In genomic region chr3:32540899-32541298, GRCh38 we compare ENCODE assay signal across 16 cellular contexts. TPM values are rescaled to one million over a fixed set of nuclear protein-coding genes. Genes with fewer than 3 reads are reported as not detected.
DNase-seq lines count a peak whose midpoint lies in the region; ATAC-seq, FAIRE-seq and TF ChIP-seq lines count a peak whose summit lies in the region.
"Had no signal": no experiment of that assay in that cellular context is flagged by ENCODE, and none has a peak within 500 bp of the region (broad histone marks: within the 10 kb centered on the region; RNA-seq: fewer than 3 reads in every experiment).

No MANE protein-coding gene starts in this region.

- no peak overlapping the region for H3K9ac ChIP-seq in astrocyte (ENCODE audit: low read length)

- no peaks in the 10 kb centered on the region for H3K36me3 ChIP-seq in astrocyte (ENCODE audit: insufficient read depth, low read length)
- H3K36me3 ChIP-seq: BE2C had no signal

- CTCF ChIA-PET in A549 (lab: Yijun Ruan, JAX), result no interaction called here
- CTCF ChIA-PET in WTC11 (lab: Charles Lee), result no interaction called here

- H2AFZ ChIP-seq in astrocyte (ENCODE audit: low read depth, low read length), result no peak overlapping the region

- TF ChIP-seq EP300 in A549 (IDR thresholded peaks at IDR 0.05), result no peak

- no peaks in the 10 kb centered on the region for H3K9me3 Mint-ChIP-seq in astrocyte (ENCODE audit: unreplicated experiment)
- H3K9me3 Mint-ChIP-seq in mesothelial cell of epicardium, result no peaks in the 10 kb centered on the region
- no peaks in the 10 kb centered on the region for H3K9me3 Mint-ChIP-seq in HFFc6
- no peaks in the 10 kb centered on the region for H3K9me3 Mint-ChIP-seq in WTC11
- H3K9me3 Mint-ChIP-seq: CD4-positive, CD25-positive, alpha-beta regulatory T cell; CD8-positive, alpha-beta memory T cell; H9 had no signal

- POLR2A ChIA-PET in A549 (lab: Yijun Ruan, JAX) (no interaction called here), WTC11 (lab: Charles Lee) (no interaction called here)

- peak; percentile 54 for FAIRE-seq in A549 (lab: Jason Lieb, UNC)
- peak; percentile 48 for FAIRE-seq in H54 (lab: Jason Lieb, UNC)
- peak; percentile 45 for FAIRE-seq in astrocyte (lab: Jason Lieb, UNC)
- FAIRE-seq: GM12891, GM18507 had no signal

- ATAC-seq in A549, result peak; percentile 64 to 86; a peak in 5 of 6 replicates
- no peak for ATAC-seq in WTC11

- WGBS in A549 (ENCODE audit: missing lambda C conversion rate), result 34% methylated on average over 4 of the region's 4 CpGs

- H3K4me1 ChIP-seq in A549 (peaks cover 47% of the 10 kb centered on the region), astrocyte (ENCODE audit: insufficient read depth, low read length) (no peaks in the 10 kb centered on the region)
- H3K4me1 ChIP-seq: BE2C had no signal

- H3K27me3 Mint-ChIP-seq in astrocyte (ENCODE audit: low read depth, unreplicated experiment) (no peaks in the 10 kb centered on the region), mesothelial cell of epicardium (ENCODE audit: low read depth) (no peaks in the 10 kb centered on the region), HFFc6 (ENCODE audit: insufficient read depth) (no peaks in the 10 kb centered on the region), WTC11 (ENCODE audit: low read depth) (no peaks in the 10 kb centered on the region)
- H3K27me3 Mint-ChIP-seq: CD4-positive, CD25-positive, alpha-beta regulatory T cell; CD8-positive, alpha-beta memory T cell had no signal

- H3K9me3 ChIP-seq in A549, result no peaks in the 10 kb centered on the region
- H3K9me3 ChIP-seq in astrocyte (ENCODE audit: insufficient read depth, low read depth, low read length), result no peaks in the 10 kb centered on the region
- H3K9me3 ChIP-seq: BE2C had no signal

- no peak overlapping the region for H3K4me3 ChIP-seq in A549
- H3K4me3 ChIP-seq in astrocyte (ENCODE audit: insufficient read depth, low read depth, low read length), result no peak overlapping the region

- no peak for TF ChIP-seq CTCF in A549 (IDR thresholded peaks at IDR 0.05)
- TF ChIP-seq CTCF in astrocyte (IDR thresholded peaks at IDR 0.05; ENCODE audit: insufficient read depth, low read depth, low read length), result no peak
- TF ChIP-seq CTCF in mesothelial cell of epicardium (IDR thresholded peaks at IDR 0.05; ENCODE audit: unreplicated experiment), result no peak
- no peak for TF ChIP-seq CTCF in HFFc6 (IDR thresholded peaks at IDR 0.05)
- TF ChIP-seq CTCF in WTC11 (IDR thresholded peaks at IDR 0.05), result no peak

- TF ChIP-seq POLR2A in A549 (IDR thresholded peaks at IDR 0.05; ENCODE audit: low read length), result no peak
- no peak for TF ChIP-seq POLR2A in H54 (IDR thresholded peaks at IDR 0.05; ENCODE audit: low read depth, low read length)

- H3K4me2 ChIP-seq in A549, result peak overlapping the region; percentile 41
- no peak overlapping the region for H3K4me2 ChIP-seq in astrocyte (ENCODE audit: low read length)

- H3K79me2 ChIP-seq in astrocyte (ENCODE audit: insufficient read depth, low read length), result peaks cover 22% of the 10 kb centered on the region

- H3K27me3 ChIP-seq in astrocyte (ENCODE audit: insufficient read depth, low read length), result no peaks in the 10 kb centered on the region
- H3K27me3 ChIP-seq: BE2C had no signal

- H3K27ac ChIP-seq in A549 (peak overlapping the region; percentile 43 to 51; a peak in 5 of 6 replicates), astrocyte (ENCODE audit: low read depth, low read length) (no peak overlapping the region)

- H4K20me1 ChIP-seq in astrocyte (ENCODE audit: insufficient read depth, low read length), result peaks cover 6% of the 10 kb centered on the region

- no peak overlapping the region for H3K27ac Mint-ChIP-seq in astrocyte (ENCODE audit: unreplicated experiment)
- peak overlapping the region; percentile 14 for H3K27ac Mint-ChIP-seq in mesothelial cell of epicardium
- H3K27ac Mint-ChIP-seq in HFFc6, result no peak overlapping the region
- no peak overlapping the region for H3K27ac Mint-ChIP-seq in WTC11
- H3K27ac Mint-ChIP-seq: H9 had no signal

- H3K36me3 Mint-ChIP-seq in astrocyte (ENCODE audit: low read depth, unreplicated experiment) (no peaks in the 10 kb centered on the region), mesothelial cell of epicardium (peaks cover 11% of the 10 kb centered on the region), HFFc6 (ENCODE audit: low read depth) (no peaks in the 10 kb centered on the region), WTC11 (peaks cover 12% of the 10 kb centered on the region)

- TF ChIP-seq RAD21 in A549 (conservative IDR thresholded peaks at IDR 0.05 in 1 of 2, IDR thresholded peaks at IDR 0.05 in 1 of 2), result no peak

- DNase-seq in A549 (ENCODE audit: low read depth in 1 of 2, low spot score in 1 of 2), result peak in 1 of 2 experiments; percentile 65
- no peak for DNase-seq in H54 (ENCODE audit: insufficient read length, low spot score)
- DNase-seq in astrocyte (ENCODE audit: low read depth), result no peak
- DNase-seq in mesothelial cell of epicardium (ENCODE audit: low spot score in 2 of 2, unreplicated experiment in 2 of 2), result no peak
- no peak for DNase-seq in HFFc6
- no peak for DNase-seq in WTC11 (ENCODE audit: low spot score)
- DNase-seq: ACHN; BE2C; C1 segment of cervical spinal cord; CD4-positive, CD25-positive, alpha-beta regulatory T cell; CD8-positive, alpha-beta memory T cell; COR-L47; GOT3; H9 had no signal

- H3K4me1 Mint-ChIP-seq in astrocyte (ENCODE audit: low read depth, unreplicated experiment) (no peaks in the 10 kb centered on the region), mesothelial cell of epicardium (no peaks in the 10 kb centered on the region), HFFc6 (ENCODE audit: low read depth) (peaks cover 15% of the 10 kb centered on the region), WTC11 (no peaks in the 10 kb centered on the region)
- H3K4me1 Mint-ChIP-seq: H9 had no signal

- H3K4me3 Mint-ChIP-seq in astrocyte (ENCODE audit: unreplicated experiment) (no peak overlapping the region), mesothelial cell of epicardium (no peak overlapping the region), HFFc6 (no peak overlapping the region), WTC11 (no peak overlapping the region)
- H3K4me3 Mint-ChIP-seq: CD4-positive, CD25-positive, alpha-beta regulatory T cell; CD8-positive, alpha-beta memory T cell; H9 had no signal

TF ChIP-seq in A549, 52 proteins besides CTCF, POLR2A, EP300 and RAD21:
- 0 out of 2 replicates have a peak, but pooled peaks have one; percentile 49 for TF ChIP-seq NFE2L2 (conservative IDR thresholded peaks at IDR 0.05; ENCODE audit: low read length)
- no peak for TF ChIP-seq RARB (CRISPR knock-in tag; IDR thresholded peaks at IDR 0.05)
- peak; percentile 81 for TF ChIP-seq MAFK (IDR thresholded peaks at IDR 0.05; ENCODE audit: partially characterized antibody)
TF ChIP-seq in A549: peak in this region for 2.

TF ChIP-seq in WTC11, 78 proteins besides CTCF, POLR2A, EP300 and RAD21 (continues in another document):
- TF ChIP-seq MYBL2 (CRISPR knock-in tag; IDR thresholded peaks at IDR 0.05) (no peak), ZNF232 (CRISPR knock-in tag; IDR thresholded peaks at IDR 0.05) (no peak), PRRX2 (CRISPR knock-in tag; IDR thresholded peaks at IDR 0.05) (no peak), EMX1 (CRISPR knock-in tag; IDR thresholded peaks at IDR 0.05) (no peak), ZSCAN18 (CRISPR knock-in tag; IDR thresholded peaks at IDR 0.05) (no peak), SP1 (CRISPR knock-in tag; conservative IDR thresholded peaks at IDR 0.05) (no peak), NR1H2 (CRISPR knock-in tag; IDR thresholded peaks at IDR 0.05) (no peak), NFYB (CRISPR knock-in tag; conservative IDR thresholded peaks at IDR 0.05; ENCODE audit: low read depth) (no peak), KAT7 (CRISPR knock-in tag; IDR thresholded peaks at IDR 0.05; ENCODE audit: borderline replicate concordance) (no peak), MAX (CRISPR knock-in tag; IDR thresholded peaks at IDR 0.05) (no peak), FOXK1 (CRISPR knock-in tag; IDR thresholded peaks at IDR 0.05) (no peak), ZNF121 (CRISPR knock-in tag; IDR thresholded peaks at IDR 0.05) (no peak), ZNF423 (CRISPR knock-in tag; IDR thresholded peaks at IDR 0.05) (no peak), ZNF671 (CRISPR knock-in tag; IDR thresholded peaks at IDR 0.05) (no peak)

RNA-seq across cellular contexts. Expression of gene DYNC1LI1, which starts 29.8 kb away (rescaled TPM):
- polyA plus RNA-seq in A549 (2011; rRNA removed) (42.8 and 66.9 TPM in 2 replicates), A549 (2017; fragmentation: RNase III; extraction: RNeasy Plus Mini Kit Qiagen cat#74134 plus additional on column Dnase treatment) (42.0 to 45.2 TPM (median 42.6 TPM) in 3 replicates)
- 17.9 and 20.3 TPM in 2 replicates for polyA plus RNA-seq in A549 (2012; cell fraction: cytosol; rRNA removed)
- polyA plus RNA-seq in A549 (2012; cell fraction: nucleus; rRNA removed), result 17.7 and 18.1 TPM in 2 replicates
- 11.5 and 16.5 TPM in 2 replicates for polyA minus RNA-seq in A549 (2011; rRNA and poly(A)+ RNA removed)
- total RNA-seq in astrocyte (39.0 and 43.0 TPM in 2 replicates), mesothelial cell of epicardium (22.0 to 23.9 TPM (median 22.3 TPM) in 3 replicates), WTC11 (2021) (38.9 to 43.6 TPM (median 42.8 TPM) in 3 replicates)
- total RNA-seq in HFFc6 (2021; fragmentation: NEBNext Ultra II Directional; extraction: Animal tissue kit (Norgen Biotek cat#: 25700)), result 10 to 100 TPM; 43.6 to 51.8 (median 46.3) TPM

RNA-seq across cellular contexts. Expression of gene CMTM6, which starts 38.2 kb away (rescaled TPM):
- polyA plus RNA-seq in A549 (2011; rRNA removed) (62.2 and 65.6 TPM in 2 replicates), A549 (2017; fragmentation: RNase III; extraction: RNeasy Plus Mini Kit Qiagen cat#74134 plus additional on column Dnase treatment) (43.9 to 49.9 TPM (median 49.5 TPM) in 3 replicates)
- polyA plus RNA-seq in A549 (2012; cell fraction: cytosol; rRNA removed), result 13.4 and 16.3 TPM in 2 replicates
- polyA plus RNA-seq in A549 (2012; cell fraction: nucleus; rRNA removed), result 3.6 and 6.6 TPM in 2 replicates
- polyA minus RNA-seq in A549 (2011; rRNA and poly(A)+ RNA removed), result 13.6 and 16.2 TPM in 2 replicates
- total RNA-seq in astrocyte (52.2 and 53.6 TPM in 2 replicates), mesothelial cell of epicardium (41.9 to 44.0 TPM (median 42.3 TPM) in 3 replicates), WTC11 (2021) (36.0 to 42.3 TPM (median 39.3 TPM) in 3 replicates)
- total RNA-seq in HFFc6 (2021; fragmentation: NEBNext Ultra II Directional; extraction: Animal tissue kit (Norgen Biotek cat#: 25700)), result 10 to 100 TPM; 55.7 to 68.0 (median 62.7) TPM
